ENCODE assay signal across 1 cellular context in genomic region chr2:101467306-101467705, GRCh38.
TF ChIP-seq lines count a peak whose summit lies in the region.

No MANE protein-coding gene starts in this region.

TF ChIP-seq in WTC11, 78 proteins besides CTCF, POLR2A, EP300 and RAD21 (continued from another document):
- TF ChIP-seq, protein P1, sequence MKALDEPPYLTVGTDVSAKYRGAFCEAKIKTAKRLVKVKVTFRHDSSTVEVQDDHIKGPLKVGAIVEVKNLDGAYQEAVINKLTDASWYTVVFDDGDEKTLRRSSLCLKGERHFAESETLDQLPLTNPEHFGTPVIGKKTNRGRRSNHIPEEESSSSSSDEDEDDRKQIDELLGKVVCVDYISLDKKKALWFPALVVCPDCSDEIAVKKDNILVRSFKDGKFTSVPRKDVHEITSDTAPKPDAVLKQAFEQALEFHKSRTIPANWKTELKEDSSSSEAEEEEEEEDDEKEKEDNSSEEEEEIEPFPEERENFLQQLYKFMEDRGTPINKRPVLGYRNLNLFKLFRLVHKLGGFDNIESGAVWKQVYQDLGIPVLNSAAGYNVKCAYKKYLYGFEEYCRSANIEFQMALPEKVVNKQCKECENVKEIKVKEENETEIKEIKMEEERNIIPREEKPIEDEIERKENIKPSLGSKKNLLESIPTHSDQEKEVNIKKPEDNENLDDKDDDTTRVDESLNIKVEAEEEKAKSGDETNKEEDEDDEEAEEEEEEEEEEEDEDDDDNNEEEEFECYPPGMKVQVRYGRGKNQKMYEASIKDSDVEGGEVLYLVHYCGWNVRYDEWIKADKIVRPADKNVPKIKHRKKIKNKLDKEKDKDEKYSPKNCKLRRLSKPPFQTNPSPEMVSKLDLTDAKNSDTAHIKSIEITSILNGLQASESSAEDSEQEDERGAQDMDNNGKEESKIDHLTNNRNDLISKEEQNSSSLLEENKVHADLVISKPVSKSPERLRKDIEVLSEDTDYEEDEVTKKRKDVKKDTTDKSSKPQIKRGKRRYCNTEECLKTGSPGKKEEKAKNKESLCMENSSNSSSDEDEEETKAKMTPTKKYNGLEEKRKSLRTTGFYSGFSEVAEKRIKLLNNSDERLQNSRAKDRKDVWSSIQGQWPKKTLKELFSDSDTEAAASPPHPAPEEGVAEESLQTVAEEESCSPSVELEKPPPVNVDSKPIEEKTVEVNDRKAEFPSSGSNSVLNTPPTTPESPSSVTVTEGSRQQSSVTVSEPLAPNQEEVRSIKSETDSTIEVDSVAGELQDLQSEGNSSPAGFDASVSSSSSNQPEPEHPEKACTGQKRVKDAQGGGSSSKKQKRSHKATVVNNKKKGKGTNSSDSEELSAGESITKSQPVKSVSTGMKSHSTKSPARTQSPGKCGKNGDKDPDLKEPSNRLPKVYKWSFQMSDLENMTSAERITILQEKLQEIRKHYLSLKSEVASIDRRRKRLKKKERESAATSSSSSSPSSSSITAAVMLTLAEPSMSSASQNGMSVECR (CRISPR knock-in tag; IDR thresholded peaks at IDR 0.05; ENCODE audit: borderline replicate concordance) = no peak
- TF ChIP-seq ATF6 (CRISPR knock-in tag; IDR thresholded peaks at IDR 0.05) = no peak
- no peak for TF ChIP-seq ZNF219 (CRISPR knock-in tag; IDR thresholded peaks at IDR 0.05; ENCODE audit: borderline replicate concordance)
- no peak for TF ChIP-seq USF1 (CRISPR knock-in tag; IDR thresholded peaks at IDR 0.05)
- no peak for TF ChIP-seq NFATC4 (CRISPR knock-in tag; IDR thresholded peaks at IDR 0.05)
- TF ChIP-seq ESRRA (CRISPR knock-in tag; IDR thresholded peaks at IDR 0.05; ENCODE audit: borderline replicate concordance) = no peak
